ENCODE assay signal across 8 cellular contexts in genomic region chr4:163548481-163549243, GRCh38. TPM values are rescaled to one million over a fixed set of nuclear protein-coding genes. Genes with fewer than 3 reads are reported as not detected.
DNase-seq lines count a peak whose midpoint lies in the region; ATAC-seq and TF ChIP-seq lines count a peak whose summit lies in the region.

No MANE protein-coding gene starts in this region.

- H3K4me1 Mint-ChIP-seq in CD14-positive monocyte = peaks cover 25% of the 10 kb centered on the region

- no peaks in the 10 kb centered on the region for H3K9me3 Mint-ChIP-seq in CD14-positive monocyte

- ATAC-seq in GM18861 (IDR thresholded peaks at IDR 0.05; ENCODE audit: unreplicated experiment) (peak; percentile 38), HG03521 (IDR thresholded peaks at IDR 0.05; ENCODE audit: unreplicated experiment) (peak; percentile 37), upper lobe of right lung (peak; percentile 73)

- H3K9ac ChIP-seq in OCI-LY1 (ENCODE audit: low read length) = no peak overlapping the region

- peak overlapping the region; percentile 16; the same call in 1 of the 2 replicates for H3K4me2 ChIP-seq in OCI-LY1 (ENCODE audit: low read length)

- no peaks in the 10 kb centered on the region for H3K27me3 ChIP-seq in OCI-LY1 (ENCODE audit: insufficient read depth, low read length)
- no peaks in the 10 kb centered on the region for H3K27me3 ChIP-seq in upper lobe of right lung

- H3K27ac ChIP-seq in OCI-LY1 (ENCODE audit: low read depth, low read length, poor library complexity, severe bottlenecking) = peak overlapping the region; percentile 16
- no peak overlapping the region for H3K27ac ChIP-seq in upper lobe of right lung

- H3K4me3 Mint-ChIP-seq in CD14-positive monocyte = no peak overlapping the region

- DNase-seq in CD14-positive monocyte (ENCODE audit: low spot score) = no peak
- DNase-seq in T47D (ENCODE audit: low read depth in 1 of 2, low spot score in 1 of 2) = peak; percentile 21 to 64
- DNase-seq in kidney tubule cell (ENCODE audit: low spot score) = peak; percentile 61
- no peak for DNase-seq in upper lobe of right lung
- no peak for DNase-seq in stimulated activated CD4-positive, alpha-beta T cell treated with anti-CD3 and anti-CD28 coated beads, Interleukin-2, amount 100 ng/mL, for 48 hours

- H3K36me3 ChIP-seq in OCI-LY1 (ENCODE audit: insufficient read depth, low read length) (no peaks in the 10 kb centered on the region), upper lobe of right lung (no peaks in the 10 kb centered on the region)

- H3K27ac Mint-ChIP-seq in CD14-positive monocyte = peak overlapping the region in 1 of 7 donors; percentile 30

- no peak overlapping the region for H3K4me3 ChIP-seq in OCI-LY1 (ENCODE audit: low read depth, low read length, poor library complexity, severe bottlenecking)
- H3K4me3 ChIP-seq in upper lobe of right lung = no peak overlapping the region

- TF ChIP-seq CTCF in CD14-positive monocyte (IDR thresholded peaks at IDR 0.05) (peak; percentile 61), OCI-LY1 (IDR thresholded peaks at IDR 0.05; ENCODE audit: low read length) (peak; percentile 91), upper lobe of right lung (IDR thresholded peaks at IDR 0.05) (peak; percentile 63)

- H3K27me3 Mint-ChIP-seq in CD14-positive monocyte (ENCODE audit: low read depth in 3 of 3) = peaks cover 0 to 1% (median 0%) of the 10 kb centered on the region in 3 donors

- no peaks in the 10 kb centered on the region for H3K79me2 ChIP-seq in OCI-LY1 (ENCODE audit: insufficient read depth, low read length)

- H3K9me3 ChIP-seq in OCI-LY1 (ENCODE audit: low read length) (no peaks in the 10 kb centered on the region), upper lobe of right lung (no peaks in the 10 kb centered on the region)

- H3K9me2 ChIP-seq in OCI-LY1 (ENCODE audit: low read depth, low read length) = no peaks in the 10 kb centered on the region

- no peak overlapping the region for H2AFZ ChIP-seq in OCI-LY1 (ENCODE audit: low read length)

- peaks cover 4% of the 10 kb centered on the region; the same call in 1 of the 2 replicates for H3F3A ChIP-seq in OCI-LY1 (ENCODE audit: insufficient read depth, low read length)

- H3K36me3 Mint-ChIP-seq in CD14-positive monocyte = peaks cover 52% of the 10 kb centered on the region in 2 donors

- H3K4me1 ChIP-seq in OCI-LY1 (ENCODE audit: insufficient read depth, low read length, severe bottlenecking) = peaks cover 30% of the 10 kb centered on the region
- peaks cover 7% of the 10 kb centered on the region for H3K4me1 ChIP-seq in upper lobe of right lung

- in situ Hi-C loops in T47D (cut with HindIII; ENCODE audit: low pct_unique_long_range_greater_than_20kb, low sequenced_read_pairs) = no loop called here

- intact Hi-C loops in CD14-positive monocyte (cut with micrococcal nuclease) = loop anchor here (2.0 to 10.0 kb wide), 2 partner anchors 54 to 64 kb away; partner anchors contain the start of gene TMA16 (in 1 of the 2)
- intact Hi-C loops in upper lobe of right lung (cut with DNase I) = loop anchor here (5.0 kb wide), 1 partner anchor 66 kb away; no protein-coding TSS in a partner anchor

- no peaks in the 10 kb centered on the region for H4K20me1 ChIP-seq in OCI-LY1 (ENCODE audit: insufficient read depth, low read length)

RNA-seq across cellular contexts. Expression of gene TMA16, which starts 54.2 kb away (rescaled TPM):
- 1 to 10 TPM; 8.2 TPM for polyA plus RNA-seq in CD14-positive monocyte
- total RNA-seq in upper lobe of right lung = 18.8 TPM

Comparison
In these comparisons a context has a peak if more than half of its experiments do, and no peak if none do; other contexts are left out.
1. DNase-seq: peak in T47D (2 of 2) and kidney tubule cell (single experiment); none in CD14-positive monocyte (single experiment), upper lobe of right lung (single experiment) and stimulated activated CD4-positive, alpha-beta T cell treated with anti-CD3 and anti-CD28 coated beads, Interleukin-2, amount 100 ng/mL, for 48 hours (0 of 2).
2. Peak in every context shown above with its lines, with median percentiles within 50 percentile points of each other: CTCF ChIP-seq and ATAC-seq.